In the genomic region with DNA sequence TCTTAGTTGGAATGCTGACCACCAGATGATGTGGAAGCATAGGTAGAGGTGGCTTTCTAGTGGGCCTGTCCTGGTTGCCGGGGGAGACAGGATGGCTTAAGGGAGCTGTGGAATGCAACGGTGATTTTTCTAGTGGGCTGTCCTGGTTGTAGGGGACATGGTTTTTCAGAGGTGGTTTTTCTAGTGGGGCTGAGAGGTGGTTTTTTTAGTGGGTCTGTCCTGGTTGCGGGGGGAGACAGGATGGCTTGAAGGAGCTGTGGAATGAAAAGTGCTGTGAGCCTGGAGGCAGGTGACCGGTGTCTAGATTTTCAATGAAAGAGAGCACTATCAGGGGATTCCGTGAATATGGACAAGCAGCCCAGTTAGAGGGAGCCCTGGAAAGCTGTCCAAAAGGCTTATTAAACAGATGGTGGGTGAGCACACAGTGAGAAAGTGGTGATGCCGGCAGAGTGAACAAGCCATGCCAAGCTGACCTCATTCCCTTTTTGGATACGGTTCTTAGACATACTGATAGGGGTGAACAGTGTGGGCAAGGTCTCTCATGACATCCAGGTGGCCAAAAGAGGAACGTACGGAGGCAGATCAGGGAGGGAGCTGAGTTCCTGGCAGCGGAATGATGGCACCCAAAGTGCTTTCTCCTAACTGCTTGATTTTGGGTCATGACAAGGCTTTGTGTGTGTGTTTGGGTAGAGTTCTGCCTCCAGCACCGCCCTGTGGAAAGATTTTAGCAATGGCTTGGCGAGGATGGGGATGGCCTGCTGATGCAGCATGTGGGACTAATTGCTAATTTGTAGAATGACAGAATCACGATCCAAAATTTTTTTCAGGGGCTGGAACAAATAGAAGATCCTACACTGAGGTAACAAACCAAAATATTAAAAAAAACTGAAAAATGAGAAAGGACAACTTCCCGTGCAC, we compare ENCODE assay signal across 17 cellular contexts.
"Had no signal": no experiment of that assay in that cellular context is flagged by ENCODE, and none has a peak within 500 bp of the region (broad histone marks: within the 10 kb centered on the region; RNA-seq: fewer than 3 reads in every experiment).

No MANE protein-coding gene starts in this region.

- H3K27me3 ChIP-seq: cardiac muscle cell, heart right ventricle, testis had no signal

- H3K27ac ChIP-seq: cardiac muscle cell, coronary artery, heart right ventricle, left lung, sigmoid colon, testis had no signal

- H3K4me3 ChIP-seq: cardiac muscle cell, coronary artery, heart right ventricle, left lung, mucosa of descending colon, sigmoid colon, testis had no signal

- H3K9me3 ChIP-seq: heart right ventricle, left lung, mucosa of descending colon, sigmoid colon, testis had no signal

- H3K36me3 ChIP-seq: cardiac muscle cell, heart right ventricle, left lung, sigmoid colon had no signal

- ATAC-seq: activated CD4-positive, alpha-beta T cell treated with anti-CD3 and anti-CD28 coated beads for 36 hours; activated naive CD8-positive, alpha-beta T cell treated with anti-CD3 and anti-CD28 coated beads, Interleukin-2, amount 50 U/mL, for 24 hours; heart right ventricle; left lung; mucosa of descending colon had no signal

- DNase-seq: activated CD4-positive, alpha-beta T cell treated with anti-CD3 and anti-CD28 coated beads for 36 hours; activated naive CD4-positive, alpha-beta T cell; activated naive CD8-positive, alpha-beta T cell treated with anti-CD3 and anti-CD28 coated beads, Interleukin-2, amount 50 U/mL, for 24 hours; effector CD4-positive, alpha-beta T cell; heart right ventricle; islet precursor cell; left lung; mucosa of descending colon; sigmoid colon; stimulated activated CD4-positive, alpha-beta T cell treated with anti-CD3 and anti-CD28 coated beads, Interleukin-4, amount 100 ng/mL, for 1 hour; stimulated activated CD8-positive, alpha-beta memory T cell treated with anti-CD3 and anti-CD28 coated beads, Interleukin-4, amount 100 ng/mL, for 48 hours; testis had no signal

- FAIRE-seq: astrocyte, frontal cortex, urothelium cell line had no signal

- H3K4me1 ChIP-seq: heart right ventricle, left lung, sigmoid colon, testis had no signal
